In genomic region chr13:24038405-24038804, GRCh38 we compare ENCODE assay signal across 12 cellular contexts.
A peak's percentile ranks its signal among the peaks of the same experiment; 100 is the strongest.
DNase-seq lines count a peak whose midpoint lies in the region; TF ChIP-seq lines count a peak whose summit lies in the region.
"Had no signal": no experiment of that assay in that cellular context is flagged by ENCODE, and none has a peak within 500 bp of the region (broad histone marks: within the 10 kb centered on the region; RNA-seq: fewer than 3 reads in every experiment).

No MANE protein-coding gene starts in this region.

- H3K27me3 ChIP-seq in MG63 (no peaks in the 10 kb centered on the region), BE2C (no peaks in the 10 kb centered on the region; the same call in 1 of the 2 replicates)
- no peaks in the 10 kb centered on the region for H3K27me3 ChIP-seq in CD4-positive, alpha-beta memory T cell (ENCODE audit: insufficient read depth, low read length)

- POLR2A ChIA-PET in CD4-positive, alpha-beta memory T cell (lab: Charles Lee; ENCODE audit: partially characterized antibody), result no interaction called here

- peak; percentile 47 for DNase-seq in A172 (ENCODE audit: low spot score)
- peak; percentile 55 for DNase-seq in MG63
- DNase-seq in midbrain (lab: John Stamatoyannopoulos, UW), result peak; percentile 59
- no peak for DNase-seq in BE2C
- no peak for DNase-seq in GM19240 (ENCODE audit: insufficient read length, low spot score)
- DNase-seq in CD4-positive, alpha-beta memory T cell, result no peak
- no peak for DNase-seq in occipital lobe (lab: John Stamatoyannopoulos, UW)
- DNase-seq: activated CD4-positive, alpha-beta T cell treated with anti-CD3 and anti-CD28 coated beads, Interleukin-2, amount 50 U/mL, for 1 hour; left ventricle myocardium inferior had no signal

- H3K4me1 Mint-ChIP-seq in brain, result peaks cover 79% of the 10 kb centered on the region
- no peaks in the 10 kb centered on the region for H3K4me1 Mint-ChIP-seq in CD4-positive, alpha-beta memory T cell
- H3K4me1 Mint-ChIP-seq: B cell had no signal

- H3K27me3 Mint-ChIP-seq in brain, result no peaks in the 10 kb centered on the region
- peaks cover 5 to 6% of the 10 kb centered on the region in 2 donors for H3K27me3 Mint-ChIP-seq in CD4-positive, alpha-beta memory T cell

- H3K9me3 ChIP-seq in MG63, result no peaks in the 10 kb centered on the region
- no peaks in the 10 kb centered on the region for H3K9me3 ChIP-seq in BE2C
- no peaks in the 10 kb centered on the region for H3K9me3 ChIP-seq in CD4-positive, alpha-beta memory T cell (ENCODE audit: control insufficient read depth in 1 of 2, low read length in 2 of 2)
- H3K9me3 ChIP-seq: left ventricle myocardium inferior had no signal

- no peaks in the 10 kb centered on the region for H3K4me1 ChIP-seq in BE2C
- no peaks in the 10 kb centered on the region for H3K4me1 ChIP-seq in CD4-positive, alpha-beta memory T cell (ENCODE audit: insufficient read depth, low read length)

- H3K36me3 Mint-ChIP-seq in brain, result no peaks in the 10 kb centered on the region
- no peaks in the 10 kb centered on the region for H3K36me3 Mint-ChIP-seq in CD4-positive, alpha-beta memory T cell

- H3K4me3 ChIP-seq in MG63 (no peak overlapping the region), BE2C (ENCODE audit: low read depth, low read length) (no peak overlapping the region)
- no peak overlapping the region for H3K4me3 ChIP-seq in CD4-positive, alpha-beta memory T cell (ENCODE audit: low read length in 2 of 2)
- H3K4me3 ChIP-seq: K562, left ventricle myocardium inferior had no signal

- peak overlapping the region; percentile 79 to 91 (median 85) for H3K27ac Mint-ChIP-seq in brain
- H3K27ac Mint-ChIP-seq in CD4-positive, alpha-beta memory T cell, result no peak overlapping the region
- H3K27ac Mint-ChIP-seq: B cell had no signal

- intact Hi-C loops in CD4-positive, alpha-beta memory T cell (cut with micrococcal nuclease), result no loop called here

- H3K36me3 ChIP-seq in MG63, result no peaks in the 10 kb centered on the region
- H3K36me3 ChIP-seq in BE2C, result no peaks in the 10 kb centered on the region
- no peaks in the 10 kb centered on the region for H3K36me3 ChIP-seq in CD4-positive, alpha-beta memory T cell (ENCODE audit: insufficient read depth, low read length)
- H3K36me3 ChIP-seq: left ventricle myocardium inferior had no signal

- H3K27ac ChIP-seq in CD4-positive, alpha-beta memory T cell (ENCODE audit: low read depth, low read length), result no peak overlapping the region

- CTCF ChIA-PET in CD4-positive, alpha-beta memory T cell (lab: Charles Lee; ENCODE audit: partially characterized antibody), result no interaction called here

- no peak for TF ChIP-seq CTCF in brain (conservative IDR thresholded peaks at IDR 0.05)
- no peak for TF ChIP-seq CTCF in BE2C (IDR thresholded peaks at IDR 0.05; ENCODE audit: low read depth, low read length)

- no peaks in the 10 kb centered on the region for H3K9me3 Mint-ChIP-seq in brain
- no peaks in the 10 kb centered on the region for H3K9me3 Mint-ChIP-seq in CD4-positive, alpha-beta memory T cell

- peak overlapping the region in 2 of 5 experiments; percentile 1 to 55 for H3K4me3 Mint-ChIP-seq in brain
- no peak overlapping the region for H3K4me3 Mint-ChIP-seq in CD4-positive, alpha-beta memory T cell
- H3K4me3 Mint-ChIP-seq: B cell had no signal

Comparison
In these comparisons a context has a peak if more than half of its experiments do, and no peak if none do; other contexts are left out.
1. DNase-seq: peak in A172 (single experiment), MG63 (single experiment) and midbrain (single experiment); none in BE2C (single experiment), GM19240 (single experiment), CD4-positive, alpha-beta memory T cell (0 of 5) and occipital lobe (single experiment).
2. H3K27ac Mint-ChIP-seq: peak in brain (5 of 5); none in CD4-positive, alpha-beta memory T cell (0 of 7).